In genomic region chr20:38760978-38761377, GRCh38 we compare ENCODE assay signal across 43 cellular contexts. TPM values are rescaled to one million over a fixed set of nuclear protein-coding genes. Genes with fewer than 3 reads are reported as not detected.
"Had no signal": no experiment of that assay in that cellular context is flagged by ENCODE, and none has a peak within 500 bp of the region (broad histone marks: within the 10 kb centered on the region; RNA-seq: fewer than 3 reads in every experiment).

No MANE protein-coding gene starts in this region.

- H3K9me3 Mint-ChIP-seq: activated naive CD4-positive, alpha-beta T cell treated with anti-CD3 and anti-CD28 coated beads for 36 hours; activated naive CD4-positive, alpha-beta T cell treated with anti-CD3 and anti-CD28 coated beads, Interleukin-2, amount 10 ng/mL, durations not matched to agents 7 days and 5 days; activated naive CD4-positive, alpha-beta T cell treated with anti-CD3 and anti-CD28 coated beads, Interleukin-2, amount 50 U/mL, for 24 hours; activated naive CD4-positive, alpha-beta T cell treated with anti-CD3 and anti-CD28 coated beads, Interleukin-2, amount 50 U/mL, for 72 hours; activated naive CD8-positive, alpha-beta T cell treated with anti-CD3 and anti-CD28 coated beads for 36 hours; activated naive CD8-positive, alpha-beta T cell treated with anti-CD3 and anti-CD28 coated beads, Interleukin-2, amount 10 ng/mL, durations not matched to agents 7 days and 5 days; activated naive CD8-positive, alpha-beta T cell treated with anti-CD3 and anti-CD28 coated beads, Interleukin-2, amount 50 U/mL, for 24 hours; activated T-cell treated with anti-CD3 and anti-CD28 coated beads, Interleukin-2, amount 50 U/mL, for 24 hours; activated T-cell treated with anti-CD3 and anti-CD28 coated beads, Interleukin-2, amount 50 U/mL, for 4 hours; activated T-cell treated with anti-CD3 and anti-CD28 coated beads, Interleukin-2, amount 50 U/mL, for 72 hours; activated T-helper 1 cell treated with anti-CD3 and anti-CD28 coated beads, Interleukin-12 subunit alpha, Interleukin-12 subunit beta, Interleukin-2, Interleukin-4 antibody, amounts not matched to agents 30 ng/mL and 10 ng/mL and 1 ng/mL, durations not matched to agents 14 hours and 24 hours and 36 hours; activated T-helper 17 cell treated with anti-CD3 and anti-CD28 coated beads, Interleukin-2, amount 50 U/mL, for 72 hours; activated T-helper 2 cell treated with anti-CD3 and anti-CD28 coated beads, Interferon-gamma antibody, Interleukin-2, Interleukin-4, amounts not matched to agents 10 μg/mL and 5 μg/mL and 100 μg/mL, durations not matched to agents 14 hours and 24 hours and 36 hours; brain; central memory CD8-positive, alpha-beta T cell had no signal

- H3K4me3 Mint-ChIP-seq: activated naive CD4-positive, alpha-beta T cell treated with anti-CD3 and anti-CD28 coated beads for 36 hours; activated naive CD4-positive, alpha-beta T cell treated with anti-CD3 and anti-CD28 coated beads, Interleukin-2, amount 10 ng/mL, durations not matched to agents 7 days and 5 days; activated naive CD4-positive, alpha-beta T cell treated with anti-CD3 and anti-CD28 coated beads, Interleukin-2, amount 50 U/mL, for 24 hours; activated naive CD8-positive, alpha-beta T cell; activated naive CD8-positive, alpha-beta T cell treated with anti-CD3 and anti-CD28 coated beads for 36 hours; activated naive CD8-positive, alpha-beta T cell treated with anti-CD3 and anti-CD28 coated beads, Interleukin-2, amount 10 ng/mL, durations not matched to agents 7 days and 5 days; activated naive CD8-positive, alpha-beta T cell treated with anti-CD3 and anti-CD28 coated beads, Interleukin-2, amount 50 U/mL, for 24 hours; activated T-cell treated with anti-CD3 and anti-CD28 coated beads, Interleukin-2, amount 50 U/mL, for 24 hours; activated T-cell treated with anti-CD3 and anti-CD28 coated beads, Interleukin-2, amount 50 U/mL, for 4 hours; activated T-cell treated with anti-CD3 and anti-CD28 coated beads, Interleukin-2, amount 50 U/mL, for 72 hours; activated T-helper 1 cell treated with anti-CD3 and anti-CD28 coated beads, Interleukin-12 subunit alpha, Interleukin-12 subunit beta, Interleukin-2, Interleukin-4 antibody, amounts not matched to agents 30 ng/mL and 10 ng/mL and 1 ng/mL, durations not matched to agents 14 hours and 24 hours and 36 hours; activated T-helper 17 cell treated with anti-CD3 and anti-CD28 coated beads, Interleukin-2, amount 50 U/mL, for 72 hours; brain; central memory CD8-positive, alpha-beta T cell had no signal

- H3K9me3 ChIP-seq: adrenal gland, ascending aorta, body of pancreas, breast epithelium had no signal

- H3K4me1 Mint-ChIP-seq: brain had no signal

- H3K27ac Mint-ChIP-seq: activated naive CD4-positive, alpha-beta T cell treated with anti-CD3 and anti-CD28 coated beads for 36 hours; activated naive CD4-positive, alpha-beta T cell treated with anti-CD3 and anti-CD28 coated beads, Interleukin-2, amount 50 U/mL, for 24 hours; activated naive CD8-positive, alpha-beta T cell; activated naive CD8-positive, alpha-beta T cell treated with anti-CD3 and anti-CD28 coated beads for 36 hours; activated naive CD8-positive, alpha-beta T cell treated with anti-CD3 and anti-CD28 coated beads, Interleukin-2, amount 10 ng/mL, durations not matched to agents 7 days and 5 days; activated naive CD8-positive, alpha-beta T cell treated with anti-CD3 and anti-CD28 coated beads, Interleukin-2, amount 50 U/mL, for 24 hours; activated T-cell treated with anti-CD3 and anti-CD28 coated beads, Interleukin-2, amount 50 U/mL, for 24 hours; activated T-helper 1 cell treated with anti-CD3 and anti-CD28 coated beads, Interleukin-12 subunit alpha, Interleukin-12 subunit beta, Interleukin-2, Interleukin-4 antibody, amounts not matched to agents 30 ng/mL and 10 ng/mL and 1 ng/mL, durations not matched to agents 14 hours and 24 hours and 36 hours; activated T-helper 2 cell treated with anti-CD3 and anti-CD28 coated beads, Interferon-gamma antibody, Interleukin-2, Interleukin-4, amounts not matched to agents 10 μg/mL and 5 μg/mL and 100 μg/mL, durations not matched to agents 14 hours and 24 hours and 36 hours; brain had no signal

- H3K4me1 ChIP-seq: breast epithelium had no signal

- DNase-seq: activated effector memory CD4-positive, alpha-beta T cell treated with anti-CD3 and anti-CD28 coated beads, Interleukin-2, amount 50 U/mL, for 16 hours; activated effector memory CD4-positive, alpha-beta T cell treated with Interleukin-2 at 50 U/mL for 16 hours; activated gamma-delta T cell; activated gamma-delta T cell treated with Interleukin-2 at 50 U/mL for 16 hours; activated naive CD4-positive, alpha-beta T cell; activated naive CD4-positive, alpha-beta T cell treated with anti-CD3 and anti-CD28 coated beads for 36 hours; activated naive CD4-positive, alpha-beta T cell treated with anti-CD3 and anti-CD28 coated beads, Interleukin-2, amount 10 ng/mL, durations not matched to agents 7 days and 5 days; activated naive CD4-positive, alpha-beta T cell treated with anti-CD3 and anti-CD28 coated beads, Interleukin-2, amount 50 U/mL, for 16 hours; activated naive CD4-positive, alpha-beta T cell treated with Interleukin-2 at 50 U/mL for 16 hours; activated naive CD8-positive, alpha-beta T cell treated with anti-CD3 and anti-CD28 coated beads for 36 hours; activated naive CD8-positive, alpha-beta T cell treated with anti-CD3 and anti-CD28 coated beads, Interleukin-2, amount 10 ng/mL, durations not matched to agents 7 days and 5 days; activated naive CD8-positive, alpha-beta T cell treated with anti-CD3 and anti-CD28 coated beads, Interleukin-2, amount 50 U/mL, for 24 hours; activated T-cell treated with anti-CD3 and anti-CD28 coated beads, Interleukin-2, amount 50 U/mL, for 1 hour; activated T-cell treated with anti-CD3 and anti-CD28 coated beads, Interleukin-2, amount 50 U/mL, for 24 hours; activated T-cell treated with anti-CD3 and anti-CD28 coated beads, Interleukin-2, amount 50 U/mL, for 4 hours; activated T-cell treated with anti-CD3 and anti-CD28 coated beads, Interleukin-2, amount 50 U/mL, for 48 hours; activated T-cell treated with anti-CD3 and anti-CD28 coated beads, Interleukin-2, amount 50 U/mL, for 72 hours; adrenal gland; amniotic stem cell; amygdala; anterior cingulate cortex; aorta; body of pancreas; brain microvascular endothelial cell; caudate nucleus; central memory CD4-positive, alpha-beta T cell; cerebellar nuclear complex had no signal

- H3K27me3 Mint-ChIP-seq: activated naive CD4-positive, alpha-beta T cell treated with anti-CD3 and anti-CD28 coated beads, Interleukin-2, amount 10 ng/mL, durations not matched to agents 7 days and 5 days; activated naive CD4-positive, alpha-beta T cell treated with anti-CD3 and anti-CD28 coated beads, Interleukin-2, amount 50 U/mL, for 24 hours; activated naive CD8-positive, alpha-beta T cell; activated naive CD8-positive, alpha-beta T cell treated with anti-CD3 and anti-CD28 coated beads for 36 hours; activated naive CD8-positive, alpha-beta T cell treated with anti-CD3 and anti-CD28 coated beads, Interleukin-2, amount 10 ng/mL, durations not matched to agents 7 days and 5 days; activated naive CD8-positive, alpha-beta T cell treated with anti-CD3 and anti-CD28 coated beads, Interleukin-2, amount 50 U/mL, for 24 hours; activated T-cell treated with anti-CD3 and anti-CD28 coated beads, Interleukin-2, amount 50 U/mL, for 24 hours; activated T-helper 17 cell treated with anti-CD3 and anti-CD28 coated beads, Interleukin-2, amount 50 U/mL, for 72 hours; brain; central memory CD8-positive, alpha-beta T cell had no signal

- ATAC-seq: activated naive CD4-positive, alpha-beta T cell treated with anti-CD3 and anti-CD28 coated beads, Interleukin-2, amount 50 U/mL, for 72 hours; activated naive CD8-positive, alpha-beta T cell treated with anti-CD3 and anti-CD28 coated beads, Interleukin-2, amount 50 U/mL, for 24 hours; activated T-cell treated with anti-CD3 and anti-CD28 coated beads, Interleukin-2, amount 50 U/mL, for 4 hours; activated T-cell treated with anti-CD3 and anti-CD28 coated beads, Interleukin-2, amount 50 U/mL, for 72 hours; activated T-helper 17 cell treated with anti-CD3 and anti-CD28 coated beads, Interleukin-2, amount 50 U/mL, for 72 hours; body of pancreas had no signal

- H3K4me3 ChIP-seq: adrenal gland, ascending aorta, body of pancreas, breast epithelium, cardiac muscle cell had no signal

- FAIRE-seq: astrocyte, bronchial epithelial cell had no signal

- H3K27ac ChIP-seq: adrenal gland, ascending aorta, body of pancreas, brain microvascular endothelial cell, breast epithelium, cardiac muscle cell had no signal

- H3K27me3 ChIP-seq: adrenal gland, ascending aorta, body of pancreas, brain microvascular endothelial cell, breast epithelium, cardiac muscle cell had no signal

RNA-seq across cellular contexts. Expression of gene SLC32A1, which starts 36.7 kb away (rescaled TPM):
- total RNA-seq: activated naive CD4-positive, alpha-beta T cell treated with anti-CD3 and anti-CD28 coated beads for 36 hours; activated naive CD4-positive, alpha-beta T cell treated with anti-CD3 and anti-CD28 coated beads, Interleukin-2, amount 50 U/mL, for 72 hours; activated naive CD8-positive, alpha-beta T cell treated with anti-CD3 and anti-CD28 coated beads for 36 hours; activated naive CD8-positive, alpha-beta T cell treated with anti-CD3 and anti-CD28 coated beads, Interleukin-2, amount 10 ng/mL, durations not matched to agents 7 days and 5 days; activated T-cell treated with anti-CD3 and anti-CD28 coated beads, Interleukin-2, amount 50 U/mL, for 4 hours; activated T-helper 1 cell treated with anti-CD3 and anti-CD28 coated beads, Interleukin-12 subunit alpha, Interleukin-12 subunit beta, Interleukin-2, Interleukin-4 antibody, amounts not matched to agents 30 ng/mL and 10 ng/mL and 1 ng/mL, durations not matched to agents 14 hours and 24 hours and 36 hours; activated T-helper 2 cell treated with anti-CD3 and anti-CD28 coated beads, Interferon-gamma antibody, Interleukin-2, Interleukin-4, amounts not matched to agents 10 μg/mL and 5 μg/mL and 100 μg/mL, durations not matched to agents 14 hours and 24 hours and 36 hours; adrenal gland; aorta; ascending aorta; astrocyte; body of pancreas; breast epithelium; cardiac muscle cell; cardiac septum; chondrocyte had no signal
- polyA plus RNA-seq: adipose tissue, aorta, cardiac muscle cell had no signal

RNA-seq across cellular contexts. Expression of gene PPP1R16B, which starts 44.5 kb away (rescaled TPM):
- total RNA-seq: chondrocyte had no signal
- polyA plus RNA-seq: cardiac muscle cell had no signal
